ENCODE assay signal across 9 cellular contexts in genomic region chr10:75773139-75773801, GRCh38.
DNase-seq lines count a peak whose midpoint lies in the region; ATAC-seq and TF ChIP-seq lines count a peak whose summit lies in the region.
"Had no signal": no experiment of that assay in that cellular context is flagged by ENCODE, and none has a peak within 500 bp of the region (broad histone marks: within the 10 kb centered on the region; RNA-seq: fewer than 3 reads in every experiment).

No MANE protein-coding gene starts in this region.

- no peaks in the 10 kb centered on the region for H3K9me3 Mint-ChIP-seq in activated CD4-positive, alpha-beta memory T cell treated with anti-CD3 and anti-CD28 coated beads, Interleukin-2, amount 10 ng/mL, durations not matched to agents 7 days and 5 days

- peak; percentile 43 for ATAC-seq in HG02798 (IDR thresholded peaks at IDR 0.05; ENCODE audit: poor library complexity, unreplicated experiment)
- ATAC-seq in GM18907 (IDR thresholded peaks at IDR 0.05; ENCODE audit: unreplicated experiment) = no peak

- peak overlapping the region; percentile 0 for H3K27ac ChIP-seq in muscle layer of duodenum (ENCODE audit: low read length)

- H3K9me3 ChIP-seq in muscle layer of duodenum (ENCODE audit: control insufficient read depth in 1 of 2, low read length in 2 of 2) = no peaks in the 10 kb centered on the region

- TF ChIP-seq CTCF in AG10803 (conservative IDR thresholded peaks at IDR 0.05; ENCODE audit: low read length) = no peak

- CTCF ChIA-PET in activated CD4-positive, alpha-beta memory T cell treated with anti-CD3 and anti-CD28 coated beads, Interleukin-2, amount 10 ng/mL, durations not matched to agents 7 days and 5 days (lab: Charles Lee) = no interaction called here

- H3K36me3 Mint-ChIP-seq in activated CD4-positive, alpha-beta memory T cell treated with anti-CD3 and anti-CD28 coated beads, Interleukin-2, amount 10 ng/mL, durations not matched to agents 7 days and 5 days (ENCODE audit: low read depth) = no peaks in the 10 kb centered on the region

- H3K27me3 Mint-ChIP-seq in activated CD4-positive, alpha-beta memory T cell treated with anti-CD3 and anti-CD28 coated beads, Interleukin-2, amount 10 ng/mL, durations not matched to agents 7 days and 5 days = no peaks in the 10 kb centered on the region

- H3K4me3 ChIP-seq in AG10803 (ENCODE audit: low read length) (no peak overlapping the region), muscle layer of duodenum (ENCODE audit: low read depth in 1 of 2, low read length in 2 of 2) (no peak overlapping the region)

- no peaks in the 10 kb centered on the region for H3K36me3 ChIP-seq in muscle layer of duodenum (ENCODE audit: control insufficient read depth in 1 of 2, insufficient read depth in 2 of 2, low read length in 2 of 2)

- POLR2A ChIA-PET in activated CD4-positive, alpha-beta memory T cell treated with anti-CD3 and anti-CD28 coated beads, Interleukin-2, amount 10 ng/mL, durations not matched to agents 7 days and 5 days (lab: Charles Lee) = no interaction called here

- H3K4me1 ChIP-seq in muscle layer of duodenum (ENCODE audit: control insufficient read depth in 1 of 2, insufficient read depth in 2 of 2, low read length in 2 of 2) = peaks cover 4 to 7% of the 10 kb centered on the region in 2 donors

- no peaks in the 10 kb centered on the region for H3K27me3 ChIP-seq in muscle layer of duodenum (ENCODE audit: low read depth, low read length)

- H3K27ac Mint-ChIP-seq in activated CD4-positive, alpha-beta memory T cell treated with anti-CD3 and anti-CD28 coated beads, Interleukin-2, amount 10 ng/mL, durations not matched to agents 7 days and 5 days = no peak overlapping the region

- no peak overlapping the region for H3K4me3 Mint-ChIP-seq in activated CD4-positive, alpha-beta memory T cell treated with anti-CD3 and anti-CD28 coated beads, Interleukin-2, amount 10 ng/mL, durations not matched to agents 7 days and 5 days

- DNase-seq in AG10803 (ENCODE audit: low read depth) = peak; percentile 4
- peak; percentile 57 for DNase-seq in brain pericyte (ENCODE audit: low read depth, low spot score)
- no peak for DNase-seq in COR-L47 (lab: John Stamatoyannopoulos, UW)
- DNase-seq in activated CD4-positive, alpha-beta memory T cell treated with anti-CD3 and anti-CD28 coated beads, Interleukin-2, amount 10 ng/mL, durations not matched to agents 7 days and 5 days = no peak
- no peak for DNase-seq in NCI-H1048 (lab: John Stamatoyannopoulos, UW)
- DNase-seq: DMS79 treated with DMSO at 0.1 percent for 48 hours had no signal

- peaks cover 18% of the 10 kb centered on the region for H3K4me1 Mint-ChIP-seq in activated CD4-positive, alpha-beta memory T cell treated with anti-CD3 and anti-CD28 coated beads, Interleukin-2, amount 10 ng/mL, durations not matched to agents 7 days and 5 days

Comparison
In these comparisons a context has a peak if more than half of its experiments do, and no peak if none do; other contexts are left out.
1. DNase-seq: peak in AG10803 (single experiment) and brain pericyte (single experiment); none in COR-L47 (single experiment), activated CD4-positive, alpha-beta memory T cell treated with anti-CD3 and anti-CD28 coated beads, Interleukin-2, amount 10 ng/mL, durations not matched to agents 7 days and 5 days (single experiment) and NCI-H1048 (single experiment).